ENCODE assay signal across 8 cellular contexts in genomic region chr5:119340597-119341218, GRCh38. TPM values are rescaled to one million over a fixed set of nuclear protein-coding genes. Genes with fewer than 3 reads are reported as not detected.
A peak's percentile ranks its signal among the peaks of the same experiment; 100 is the strongest.
DNase-seq lines count a peak whose midpoint lies in the region; ATAC-seq lines count a peak whose summit lies in the region.

No MANE protein-coding gene starts in this region.

- peak; percentile 80 for DNase-seq in NOMO-1 treated with DMSO at 0.1 percent for 48 hours (lab: John Stamatoyannopoulos, UW; ENCODE audit: unreplicated experiment)
- DNase-seq in ureter (ENCODE audit: low spot score), result no peak
- no peak for DNase-seq in NCI-H1105 treated with DMSO at 0.1 percent for 48 hours (lab: John Stamatoyannopoulos, UW)
- DNase-seq in SW 1271 (lab: John Stamatoyannopoulos, UW), result no peak
- no peak for DNase-seq in ecto neural progenitor cell (ENCODE audit: low spot score)

- ATAC-seq in GM18511 (IDR thresholded peaks at IDR 0.05; ENCODE audit: unreplicated experiment) (peak; percentile 65), HG02588 (IDR thresholded peaks at IDR 0.05; ENCODE audit: unreplicated experiment) (peak; percentile 62), esophagus mucosa (peak; percentile 45)

RNA-seq across cellular contexts. Expression of gene TNFAIP8, which starts 15.1 kb away (rescaled TPM):
- total RNA-seq in esophagus mucosa, result 15.3 TPM
- 25.3 TPM for total RNA-seq in ureter
